1 cellular context compared by ENCODE assay signal in genomic region chr12:26158078-26158764, GRCh38.
TF ChIP-seq lines count a peak whose summit lies in the region.

No MANE protein-coding gene starts in this region.

TF ChIP-seq in H1, 55 proteins besides CTCF, POLR2A, EP300 and RAD21:
- TF ChIP-seq ATF2 (IDR thresholded peaks at IDR 0.05; ENCODE audit: low read length) (no peak), RXRA (IDR thresholded peaks at IDR 0.05; ENCODE audit: insufficient read depth, low read depth, low read length) (no peak), RFX5 (IDR thresholded peaks at IDR 0.05; ENCODE audit: borderline replicate concordance, low read depth, low read length) (no peak), TAF1 (IDR thresholded peaks at IDR 0.05; ENCODE audit: low read depth, low read length) (no peak), CBX8 (IDR thresholded peaks at IDR 0.05; ENCODE audit: borderline replicate concordance, low read depth, low read length) (no peak), E2F6 (IDR thresholded peaks at IDR 0.05) (no peak), JUN (IDR thresholded peaks at IDR 0.05; ENCODE audit: low read depth, low read length) (no peak), TEAD4 (IDR thresholded peaks at IDR 0.05; ENCODE audit: low read depth, low read length) (no peak), MAX (IDR thresholded peaks at IDR 0.05) (no peak), CEBPB (IDR thresholded peaks at IDR 0.05; ENCODE audit: low read depth, low read length) (no peak), BRCA1 (IDR thresholded peaks at IDR 0.05; ENCODE audit: low read depth, low read length) (no peak), TCF12 (IDR thresholded peaks at IDR 0.05; ENCODE audit: low read depth, low read length) (no peak), BCL11A (IDR thresholded peaks at IDR 0.05; ENCODE audit: low read depth in 2 of 2, low read length in 2 of 2) (no peak), GABPA (IDR thresholded peaks at IDR 0.05; ENCODE audit: borderline replicate concordance, insufficient read depth, low read length) (no peak), NRF1 (IDR thresholded peaks at IDR 0.05; ENCODE audit: low read depth, low read length) (no peak), KDM5A (IDR thresholded peaks at IDR 0.05; ENCODE audit: low read length) (no peak), ASH2L (IDR thresholded peaks at IDR 0.05; ENCODE audit: low read length) (no peak), SAP30 (IDR thresholded peaks at IDR 0.05; ENCODE audit: insufficient read depth, insufficient replicate concordance, low read length) (no peak), CBX5 (IDR thresholded peaks at IDR 0.05; ENCODE audit: low read depth, low read length) (no peak)
